8 cellular contexts compared by ENCODE assay signal in the genomic region with DNA sequence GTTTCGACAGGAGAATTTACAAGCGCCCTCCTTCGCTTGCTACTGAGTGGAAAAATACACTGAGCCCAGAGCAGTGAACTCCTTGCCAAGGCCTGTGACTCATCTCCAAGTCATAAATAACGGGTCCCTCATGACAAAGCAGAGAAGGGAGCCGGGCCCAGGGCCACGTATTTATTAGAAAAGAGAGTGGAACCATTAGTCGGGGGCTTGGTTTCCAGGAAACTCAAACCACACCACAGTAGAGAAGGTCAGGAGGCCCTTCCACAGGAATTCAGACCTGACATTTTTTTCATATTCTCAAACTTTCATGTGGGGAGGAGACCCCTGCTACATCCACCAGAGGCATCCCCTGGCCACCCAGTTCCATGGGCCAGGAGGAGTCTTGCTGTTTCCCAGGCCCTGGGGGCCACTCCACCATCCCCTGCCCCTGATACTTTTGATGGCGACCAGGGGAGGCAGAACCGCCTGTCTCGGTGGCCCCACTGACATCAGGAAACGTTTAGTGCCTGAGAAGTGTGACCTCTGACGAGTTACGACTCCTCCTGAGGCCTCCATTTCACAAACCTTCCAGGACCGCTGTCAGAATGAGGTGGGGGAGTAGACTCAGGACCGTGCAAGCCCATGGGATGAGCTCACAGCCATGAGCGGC.
A peak's percentile ranks its signal among the peaks of the same experiment; 100 is the strongest.
DNase-seq lines count a peak whose midpoint lies in the region; ATAC-seq and TF ChIP-seq lines count a peak whose summit lies in the region.

No MANE protein-coding gene starts in this region.

- H3K27ac Mint-ChIP-seq in natural killer cell, result no peak overlapping the region

- no peak for TF ChIP-seq CTCF in foreskin fibroblast (IDR thresholded peaks at IDR 0.05; ENCODE audit: low read depth, low read length)
- TF ChIP-seq CTCF in psoas muscle (IDR thresholded peaks at IDR 0.05), result no peak
- no peak for TF ChIP-seq CTCF in stomach (IDR thresholded peaks at IDR 0.05)
- TF ChIP-seq CTCF in natural killer cell (IDR thresholded peaks at IDR 0.05), result no peak

- H3K27ac ChIP-seq in psoas muscle (peak overlapping the region; percentile 64), stomach (peak overlapping the region in 2 of 5 donors; percentile 39 to 74)

- H3K9me3 ChIP-seq in psoas muscle, result no peaks in the 10 kb centered on the region
- H3K9me3 ChIP-seq in stomach, result no peaks in the 10 kb centered on the region

- H3K27me3 ChIP-seq in psoas muscle (ENCODE audit: insufficient read depth in 3 of 3, low read length in 2 of 3) (no peaks in the 10 kb centered on the region), stomach (no peaks in the 10 kb centered on the region)

- peaks cover 7 to 11% of the 10 kb centered on the region in 2 donors for H3K27me3 Mint-ChIP-seq in natural killer cell (ENCODE audit: low read depth in 2 of 2)

- no peaks in the 10 kb centered on the region for H3K4me1 Mint-ChIP-seq in natural killer cell

- H3K4me1 ChIP-seq in psoas muscle (peaks cover 49% of the 10 kb centered on the region), stomach (peaks cover 12 to 26% (median 20%) of the 10 kb centered on the region in 4 donors)

- intact Hi-C loops in psoas muscle (cut with DNase I), result no loop called here
- intact Hi-C loops in stomach (cut with DNase I; ENCODE audit: low total_unique reads), result no loop called here
- intact Hi-C loops in natural killer cell (cut with micrococcal nuclease), result no loop called here

- H3K36me3 Mint-ChIP-seq in natural killer cell, result no peaks in the 10 kb centered on the region

- no peak overlapping the region for H3K4me3 Mint-ChIP-seq in natural killer cell

- H3K36me3 ChIP-seq in psoas muscle (ENCODE audit: insufficient read depth in 1 of 2, low read depth in 1 of 2) (no peaks in the 10 kb centered on the region), stomach (no peaks in the 10 kb centered on the region)

- WGBS in psoas muscle, 3 donors, result 49 to 53% (median 52%) methylated on average over 16 of the region's 16 CpGs
- 59 to 76% (median 70%) methylated on average over 16 of the region's 16 CpGs for WGBS in stomach, 5 donors

- H3K4me3 ChIP-seq in foreskin fibroblast (ENCODE audit: low read depth in 1 of 2, low read length in 2 of 2), result no peak overlapping the region
- H3K4me3 ChIP-seq in psoas muscle, result no peak overlapping the region
- no peak overlapping the region for H3K4me3 ChIP-seq in stomach

- DNase-seq in DMS 273 treated with DMSO at 0.1 percent for 48 hours (lab: John Stamatoyannopoulos, UW) (peak; percentile 21), RPMI7951 (ENCODE audit: low read depth) (peak; percentile 98), foreskin fibroblast (peak; percentile 78 to 92), psoas muscle (peak; percentile 80 to 84), stomach (no peak), COR-L47 (lab: John Stamatoyannopoulos, UW) (no peak), natural killer cell (no peak)

- ATAC-seq in psoas muscle (peak; percentile 81 to 89 (median 84)), GM18861 (IDR thresholded peaks at IDR 0.05; ENCODE audit: unreplicated experiment) (no peak), natural killer cell (no peak)

- TF ChIP-seq EP300 in stomach (IDR thresholded peaks at IDR 0.05), result no peak

- no peaks in the 10 kb centered on the region for H3K9me3 Mint-ChIP-seq in natural killer cell

- TF ChIP-seq POLR2A in stomach (IDR thresholded peaks at IDR 0.05), result no peak

Comparison
In these comparisons a context has a peak if more than half of its experiments do, and no peak if none do; other contexts are left out.
1. DNase-seq: peak in DMS 273 treated with DMSO at 0.1 percent for 48 hours (single experiment), RPMI7951 (single experiment), foreskin fibroblast (2 of 2) and psoas muscle (2 of 2); none in stomach (single experiment), COR-L47 (single experiment) and natural killer cell (single experiment).
2. ATAC-seq: peak in psoas muscle (4 of 4); none in GM18861 (single experiment) and natural killer cell (0 of 3).